ENCODE assay signal across 9 cellular contexts in the genomic region with DNA sequence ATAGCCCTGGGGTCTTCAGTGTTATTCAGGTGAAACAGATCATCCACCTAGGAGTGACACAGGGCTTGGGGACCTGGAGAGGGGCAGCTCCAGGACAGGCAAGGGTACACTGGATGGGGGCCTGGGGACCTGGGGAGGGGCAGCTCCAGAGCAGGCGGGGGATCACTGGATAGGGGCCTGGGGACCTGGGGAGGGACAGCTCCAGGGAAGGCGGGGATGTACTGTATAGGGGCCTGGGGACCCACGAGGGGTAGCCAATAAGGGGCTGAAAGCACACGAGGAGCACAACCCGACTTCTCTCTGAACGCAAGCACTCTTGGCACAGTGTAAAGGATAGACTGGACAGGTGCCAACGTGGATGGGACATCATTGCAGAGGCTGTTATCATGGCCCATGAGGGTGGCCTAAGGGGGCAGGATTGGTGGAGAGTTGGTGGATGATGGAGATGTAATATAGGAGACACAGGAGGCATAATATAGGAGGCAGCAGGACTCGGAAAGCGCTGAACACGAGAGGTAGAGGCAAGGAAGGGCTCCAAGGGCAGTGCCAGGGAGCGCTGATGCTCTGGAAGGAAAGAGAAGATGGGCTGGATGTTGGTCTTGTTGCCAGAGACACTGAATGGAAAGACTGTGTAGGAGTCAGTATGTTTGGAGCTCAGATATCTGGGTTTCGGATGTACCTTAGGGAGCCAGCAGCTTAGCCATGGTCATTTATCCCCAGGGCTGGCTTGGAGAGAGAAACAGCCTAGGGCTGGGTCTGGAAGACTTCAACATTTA. TPM values are rescaled to one million over a fixed set of nuclear protein-coding genes. Genes with fewer than 3 reads are reported as not detected.
DNase-seq lines count a peak whose midpoint lies in the region; ATAC-seq and TF ChIP-seq lines count a peak whose summit lies in the region.
"Had no signal": no experiment of that assay in that cellular context is flagged by ENCODE, and none has a peak within 500 bp of the region (broad histone marks: within the 10 kb centered on the region; RNA-seq: fewer than 3 reads in every experiment).

No MANE protein-coding gene starts in this region.

- H2BK15ac ChIP-seq in mesenchymal stem cell (ENCODE audit: low read depth, poor library complexity, severe bottlenecking): peak overlapping the region; percentile 49

- H3K4me3 ChIP-seq in KMS-11 (IDR thresholded peaks at IDR 0.05; ENCODE audit: insufficient read depth, low read depth, low read length) (no peak overlapping the region), mesenchymal stem cell (ENCODE audit: insufficient read depth in 1 of 2, low read depth in 1 of 2, low read length in 2 of 2) (no peak overlapping the region)
- H3K4me3 ChIP-seq: psoas muscle had no signal

- H3K36me3 ChIP-seq in KMS-11 (ENCODE audit: insufficient read depth) (no peaks in the 10 kb centered on the region), mesenchymal stem cell (ENCODE audit: control insufficient read depth in 1 of 2, insufficient read depth in 2 of 2, low read depth in 1 of 2, low read length in 2 of 2) (peaks cover 0 to 7% of the 10 kb centered on the region in 2 experiments)

- DNase-seq in mesenchymal stem cell: no peak
- no peak for DNase-seq in iPS-NIHi7 (ENCODE audit: extremely low spot score)
- DNase-seq: SIG-M5 had no signal

- no peak overlapping the region for H3K27ac ChIP-seq in KMS-11
- no peak overlapping the region for H3K27ac ChIP-seq in mesenchymal stem cell (ENCODE audit: low read length, poor library complexity, severe bottlenecking)
- H3K27ac ChIP-seq: psoas muscle had no signal

- ATAC-seq in GM19023 (IDR thresholded peaks at IDR 0.05; ENCODE audit: unreplicated experiment) (peak; percentile 21), GM21360 (IDR thresholded peaks at IDR 0.05; ENCODE audit: unreplicated experiment) (peak; percentile 8), HG02970 (IDR thresholded peaks at IDR 0.05; ENCODE audit: low FRiP score, unreplicated experiment) (no peak), GM18858 (IDR thresholded peaks at IDR 0.05; ENCODE audit: unreplicated experiment) (no peak)

- H3K18ac ChIP-seq in mesenchymal stem cell (ENCODE audit: low read depth in 1 of 2, low read length in 2 of 2): no peak overlapping the region

- no peak overlapping the region for H2BK120ac ChIP-seq in mesenchymal stem cell (ENCODE audit: low read depth, low read length)

- H2AFZ ChIP-seq in KMS-11 (ENCODE audit: low read depth) (peak overlapping the region; percentile 7; the same call in 1 of the 2 replicates), mesenchymal stem cell (ENCODE audit: low read depth, low read length) (no peak overlapping the region)

- no peaks in the 10 kb centered on the region for H3K79me2 ChIP-seq in KMS-11 (ENCODE audit: insufficient read depth, low read depth)

- no peak overlapping the region for H3K4me2 ChIP-seq in KMS-11
- no peak overlapping the region for H3K4me2 ChIP-seq in mesenchymal stem cell (ENCODE audit: low read length, poor library complexity, severe bottlenecking)

- TF ChIP-seq CTCF in KMS-11 (conservative IDR thresholded peaks at IDR 0.05; ENCODE audit: low read depth, low read length): no peak

- H3K27me3 ChIP-seq in KMS-11 (ENCODE audit: insufficient read depth, low read depth) (no peaks in the 10 kb centered on the region), mesenchymal stem cell (ENCODE audit: control insufficient read depth in 1 of 2, insufficient read depth in 1 of 2, low read length in 2 of 2) (peaks cover 3 to 10% of the 10 kb centered on the region in 2 experiments)

- H4K20me1 ChIP-seq in KMS-11 (ENCODE audit: insufficient read depth): no peaks in the 10 kb centered on the region

- H3K4me1 ChIP-seq in KMS-11 (ENCODE audit: low read depth, poor library complexity, severe bottlenecking): no peaks in the 10 kb centered on the region
- H3K4me1 ChIP-seq in mesenchymal stem cell (ENCODE audit: control insufficient read depth, insufficient read depth, low read depth, low read length): peaks cover 2% of the 10 kb centered on the region

- H3K4ac ChIP-seq in mesenchymal stem cell (ENCODE audit: low read depth in 1 of 2, low read length in 2 of 2): no peak overlapping the region

- H2BK5ac ChIP-seq in mesenchymal stem cell (ENCODE audit: low read depth, low read length, poor library complexity, severe bottlenecking): no peak overlapping the region

- WGBS in mesenchymal stem cell: 83% methylated on average over 12 of the region's 12 CpGs

- no peak overlapping the region for H3K23ac ChIP-seq in mesenchymal stem cell (ENCODE audit: low read length in 2 of 2)

- no peaks in the 10 kb centered on the region for H3K79me1 ChIP-seq in mesenchymal stem cell (replicated peaks; ENCODE audit: low read length, poor library complexity, severe bottlenecking)

- H3K9ac ChIP-seq in KMS-11 (no peak overlapping the region), mesenchymal stem cell (ENCODE audit: low read length) (no peak overlapping the region)

- no peak overlapping the region for H2AK5ac ChIP-seq in mesenchymal stem cell (ENCODE audit: low read length, severe bottlenecking)

- H2BK12ac ChIP-seq in mesenchymal stem cell (ENCODE audit: low read length in 2 of 2): no peak overlapping the region

- H3K14ac ChIP-seq in mesenchymal stem cell (ENCODE audit: low read length in 2 of 2): no peak overlapping the region

- peak overlapping the region; percentile 23 for H4K8ac ChIP-seq in mesenchymal stem cell (ENCODE audit: low read length)

- no peak overlapping the region for H4K91ac ChIP-seq in mesenchymal stem cell (ENCODE audit: low read length)

- no peaks in the 10 kb centered on the region for H3K9me3 ChIP-seq in mesenchymal stem cell (ENCODE audit: control insufficient read depth, low read length)
- H3K9me3 ChIP-seq: psoas muscle had no signal

RNA-seq across cellular contexts. Expression of a gene that starts 37.9 kb away (rescaled TPM):
- polyA plus RNA-seq in mesenchymal stem cell (2013, experiment 1 of 2): not detected
- polyA plus RNA-seq in mesenchymal stem cell (2013, experiment 2 of 2): not detected

Comparison
In these comparisons a context has a peak if more than half of its experiments do, and no peak if none do; other contexts are left out.
1. ATAC-seq: peak in GM19023 (single experiment) and GM21360 (single experiment); none in HG02970 (single experiment) and GM18858 (single experiment).